8 cellular contexts compared by ENCODE assay signal in the genomic region with DNA sequence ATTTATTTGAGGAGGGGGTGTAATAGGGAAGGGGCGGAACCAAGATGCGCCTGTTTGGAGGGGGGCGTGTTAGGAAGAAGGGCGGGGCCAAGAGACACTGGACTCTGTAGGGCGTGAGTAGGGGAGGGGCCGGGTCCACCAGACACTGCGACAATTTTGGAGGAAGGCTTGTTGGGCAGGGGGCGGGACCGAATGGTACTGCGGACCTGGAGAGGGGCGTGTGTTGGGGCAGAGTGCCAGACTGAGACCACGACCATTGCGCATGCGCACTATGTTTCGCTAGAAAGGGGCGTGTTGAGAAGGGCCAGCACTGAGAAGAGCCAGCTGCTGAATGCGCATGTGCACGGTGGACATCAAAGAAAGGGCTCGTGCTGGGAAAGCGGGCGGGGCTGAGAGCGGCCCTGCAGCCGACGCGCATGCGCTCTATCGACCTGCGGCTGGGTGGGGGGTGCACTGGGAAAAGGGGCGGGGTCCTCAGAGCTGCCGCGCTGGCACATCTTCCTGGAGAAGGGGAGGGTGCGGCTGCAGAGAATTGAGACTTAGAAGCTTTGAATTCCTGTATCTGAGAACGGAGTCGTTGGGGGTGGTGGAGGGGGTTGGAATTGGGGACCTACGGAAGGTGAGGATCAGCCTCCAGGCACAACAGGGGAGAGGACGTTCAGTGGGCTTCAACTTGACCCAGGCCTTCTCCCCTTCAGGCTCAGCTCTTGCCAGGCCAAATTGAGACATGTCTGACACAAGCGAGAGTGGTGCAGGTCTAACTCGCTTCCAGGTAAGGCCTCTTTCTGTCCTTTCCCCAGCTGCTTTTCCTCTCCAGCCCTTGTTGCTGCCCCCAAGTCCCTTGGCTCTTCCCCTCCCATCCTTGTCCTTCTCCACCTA. TPM values are rescaled to one million over a fixed set of nuclear protein-coding genes. Genes with fewer than 3 reads are reported as not detected.
DNase-seq lines count a peak whose midpoint lies in the region; ATAC-seq, FAIRE-seq and TF ChIP-seq lines count a peak whose summit lies in the region.

No MANE protein-coding gene starts in this region.

- peak overlapping the region; percentile 77 to 99 (median 94) for H3K27ac Mint-ChIP-seq in CD8-positive, alpha-beta memory T cell
- H3K27ac Mint-ChIP-seq in activated CD8-positive, alpha-beta memory T cell treated with anti-CD3 and anti-CD28 coated beads, Interleukin-2, amount 10 ng/mL, durations not matched to agents 7 days and 5 days, result peak overlapping the region; percentile 95
- H3K27ac Mint-ChIP-seq in memory B cell, result peak overlapping the region; percentile 89

- peak overlapping the region; percentile 50 to 92 (median 76) for H3K9ac ChIP-seq in H1 (replicated peaks in 1 of 4; ENCODE audit: extremely low read depth in 1 of 4, low read depth in 3 of 4, low read length in 3 of 4)

- peaks cover 2% of the 10 kb centered on the region; the same call in 1 of the 2 replicates for H3K23me2 ChIP-seq in H1 (ENCODE audit: low read depth, low read length)

- H3K9me3 ChIP-seq in CD8-positive, alpha-beta memory T cell (ENCODE audit: low read length), result no peaks in the 10 kb centered on the region
- no peaks in the 10 kb centered on the region for H3K9me3 ChIP-seq in H1 (ENCODE audit: insufficient read depth in 2 of 2, low read depth in 1 of 2, low read length in 1 of 2)

- H2BK15ac ChIP-seq in H1 (ENCODE audit: low read length), result no peak overlapping the region

- peak overlapping the region; percentile 92 for H2BK5ac ChIP-seq in H1 (ENCODE audit: low read depth, low read length)

- ATAC-seq in GM21367 (IDR thresholded peaks at IDR 0.05; ENCODE audit: unreplicated experiment) (peak; percentile 86), memory B cell (ENCODE audit: low read depth) (peak; percentile 84)
- peak; percentile 91 for ATAC-seq in activated CD8-positive, alpha-beta memory T cell treated with anti-CD3 and anti-CD28 coated beads, Interleukin-2, amount 10 ng/mL, durations not matched to agents 7 days and 5 days

- WGBS in H1 (ENCODE audit: extremely low coverage in 1 of 2, insufficient coverage in 1 of 2, insufficient read length in 1 of 2, insufficient replicate concordance in 2 of 2, low coverage in 1 of 2, low lambda C conversion rate in 2 of 2, missing lambda C conversion rate in 1 of 2), 2 experiments, result 6% methylated on average over 13 of the region's 38 CpGs; no CpG with 5 or more reads in 1 of the 2 experiments

- peak overlapping the region; percentile 86; the same call in 1 of the 2 replicates for H4K8ac ChIP-seq in H1 (ENCODE audit: extremely low read depth, insufficient read depth, low read length)

- no peak overlapping the region for H3K56ac ChIP-seq in H1 (replicated peaks; ENCODE audit: insufficient read length, low read depth, low read length)

- H4K5ac ChIP-seq in H1 (ENCODE audit: insufficient read length, low read depth, low read length), result peak overlapping the region; percentile 30

- peaks cover 0 to 6% of the 10 kb centered on the region in 2 experiments for H4K20me1 ChIP-seq in H1 (replicated peaks in 1 of 2; ENCODE audit: control insufficient read depth in 1 of 2, insufficient read depth in 2 of 2, low read length in 2 of 2)

- TF ChIP-seq POLR2A in H1 (IDR thresholded peaks at IDR 0.05; ENCODE audit: control extremely low read depth in 1 of 2, low read depth in 2 of 2, low read length in 2 of 2), result peak in 1 of 2 experiments; percentile 58; a peak in 1 of 3 replicates

- H3K27me3 Mint-ChIP-seq in CD8-positive, alpha-beta memory T cell, result peaks cover 0 to 8% of the 10 kb centered on the region in 2 donors
- H3K27me3 Mint-ChIP-seq in activated CD8-positive, alpha-beta memory T cell treated with anti-CD3 and anti-CD28 coated beads, Interleukin-2, amount 10 ng/mL, durations not matched to agents 7 days and 5 days, result peaks cover 5% of the 10 kb centered on the region
- H3K27me3 Mint-ChIP-seq in memory B cell, result no peaks in the 10 kb centered on the region

- POLR2A ChIA-PET in CD8-positive, alpha-beta memory T cell (lab: Charles Lee), result interaction anchor here (0.6 to 1.3 kb wide), 5 partner anchors 169 to 909 kb away, joined by 3 to 10 read pairs (median 3); partner anchors contain the start of gene PHF8
- POLR2A ChIA-PET in H1 (lab: Charles Lee; ENCODE audit: partially characterized antibody), result interaction anchor here (0.7 to 2.3 kb wide), 4 partner anchors 9 to 200 kb away, joined by 3 to 11 read pairs (median 6); no protein-coding TSS in a partner anchor

- no peak overlapping the region for H2AK5ac ChIP-seq in H1 (ENCODE audit: low read depth, low read length)

- no peak for TF ChIP-seq CTCF in H1 (IDR thresholded peaks at IDR 0.05; ENCODE audit: control extremely low read depth in 1 of 3, insufficient read depth in 1 of 3, low read depth in 1 of 3, low read length in 3 of 3)

- DNase-seq in CD8-positive, alpha-beta memory T cell, result peak; percentile 78 to 95 (median 87)
- DNase-seq in HT1080 (ENCODE audit: low read depth) (peak; percentile 89), NOMO-1 (lab: John Stamatoyannopoulos, UW; ENCODE audit: unreplicated experiment in 2 of 2) (peak; percentile 75 to 83), H1 (ENCODE audit: low read depth in 1 of 2, low spot score in 2 of 2) (peak; percentile 90 to 91), memory B cell (ENCODE audit: low spot score in 2 of 2) (peak; percentile 65 to 83)
- peak; percentile 96 for DNase-seq in activated CD8-positive, alpha-beta memory T cell treated with anti-CD3 and anti-CD28 coated beads, Interleukin-2, amount 10 ng/mL, durations not matched to agents 7 days and 5 days
- peak; percentile 77 for DNase-seq in stimulated activated CD8-positive, alpha-beta memory T cell treated with anti-CD3 and anti-CD28 coated beads, Interleukin-12 subunit alpha, Interleukin-12 subunit beta, amount 100 ng/mL, for 1 hour (ENCODE audit: low read depth)

- no peak overlapping the region for H3K4ac ChIP-seq in H1 (replicated peaks; ENCODE audit: insufficient read length, low read depth, low read length)

- H2BK20ac ChIP-seq in H1 (ENCODE audit: low read length), result no peak overlapping the region

- FAIRE-seq in H1 (lab: Jason Lieb, UNC), result peak; percentile 93

- no peak for TF ChIP-seq RAD21 in H1 (IDR thresholded peaks at IDR 0.05 in 1 of 2, conservative IDR thresholded peaks at IDR 0.05 in 1 of 2; ENCODE audit: low read depth in 2 of 2, low read length in 2 of 2)

- H2BK12ac ChIP-seq in H1 (ENCODE audit: low read depth, low read length), result no peak overlapping the region

- H3K27ac ChIP-seq in CD8-positive, alpha-beta memory T cell (ENCODE audit: low read depth, low read length), result peak overlapping the region; percentile 82
- H3K27ac ChIP-seq in H1 (ENCODE audit: low read depth, low read length), result peak overlapping the region; percentile 81

- peak overlapping the region; percentile 86 for H3K4me3 ChIP-seq in CD8-positive, alpha-beta memory T cell (ENCODE audit: low read length)
- H3K4me3 ChIP-seq in H1 (ENCODE audit: extremely low read depth in 1 of 4, insufficient read depth in 2 of 4, low read depth in 3 of 4, low read length in 4 of 4), result peak overlapping the region; percentile 53 to 95 (median 75)

- peaks cover 0 to 51% (median 7%) of the 10 kb centered on the region in 3 donors for H3K36me3 Mint-ChIP-seq in CD8-positive, alpha-beta memory T cell
- peaks cover 13% of the 10 kb centered on the region for H3K36me3 Mint-ChIP-seq in activated CD8-positive, alpha-beta memory T cell treated with anti-CD3 and anti-CD28 coated beads, Interleukin-2, amount 10 ng/mL, durations not matched to agents 7 days and 5 days
- H3K36me3 Mint-ChIP-seq in memory B cell, result peaks cover 9% of the 10 kb centered on the region

- H3K4me1 ChIP-seq in CD8-positive, alpha-beta memory T cell (ENCODE audit: insufficient read depth, low read length), result peaks cover 7% of the 10 kb centered on the region
- H3K4me1 ChIP-seq in H1 (replicated peaks in 1 of 4; ENCODE audit: control insufficient read depth in 3 of 4, insufficient read depth in 4 of 4, low read length in 3 of 4), result peaks cover 0 to 9% (median 1%) of the 10 kb centered on the region in 4 experiments; a peak in 5 of 7 replicates

- no peak overlapping the region for H3K23ac ChIP-seq in H1 (ENCODE audit: insufficient read length)

- H3K36me3 ChIP-seq in CD8-positive, alpha-beta memory T cell (ENCODE audit: insufficient read depth, low read length), result peaks cover 32% of the 10 kb centered on the region
- H3K36me3 ChIP-seq in H1 (ENCODE audit: control insufficient read depth in 2 of 4, insufficient read depth in 4 of 4, low read length in 3 of 4), result peaks cover 11 to 39% (median 26%) of the 10 kb centered on the region in 4 experiments

- CTCF ChIA-PET in CD8-positive, alpha-beta memory T cell (lab: Charles Lee), result interaction anchor here (1.3 kb wide), 1 partner anchor 248 kb away, joined by 3 read pairs; no protein-coding TSS in a partner anchor
- CTCF ChIA-PET in activated CD8-positive, alpha-beta memory T cell treated with anti-CD3 and anti-CD28 coated beads, Interleukin-2, amount 10 ng/mL, durations not matched to agents 7 days and 5 days (lab: Charles Lee), result interaction anchor here (1.2 kb wide), 1 partner anchor 169 kb away, joined by 5 read pairs; no protein-coding TSS in a partner anchor
- CTCF ChIA-PET in H1 (lab: Charles Lee; ENCODE audit: partially characterized antibody), result no interaction called here

- TF ChIP-seq EP300 in H1 (IDR thresholded peaks at IDR 0.05; ENCODE audit: borderline replicate concordance in 1 of 2, low read depth in 2 of 2, low read length in 2 of 2), result no peak

- H2BK120ac ChIP-seq in H1 (replicated peaks; ENCODE audit: low read depth, low read length), result no peak overlapping the region

- H2AFZ ChIP-seq in H1 (ENCODE audit: low read length), result no peak overlapping the region

- H4K91ac ChIP-seq in H1 (replicated peaks; ENCODE audit: insufficient read length, low read length), result no peak overlapping the region

- H3K4me1 Mint-ChIP-seq in CD8-positive, alpha-beta memory T cell, result peaks cover 9 to 24% (median 12%) of the 10 kb centered on the region in 3 donors
- H3K4me1 Mint-ChIP-seq in activated CD8-positive, alpha-beta memory T cell treated with anti-CD3 and anti-CD28 coated beads, Interleukin-2, amount 10 ng/mL, durations not matched to agents 7 days and 5 days, result peaks cover 17% of the 10 kb centered on the region
- peaks cover 21% of the 10 kb centered on the region for H3K4me1 Mint-ChIP-seq in memory B cell

- no peaks in the 10 kb centered on the region for H3K27me3 ChIP-seq in CD8-positive, alpha-beta memory T cell (ENCODE audit: insufficient read depth, low read length, poor library complexity, severe bottlenecking)
- H3K27me3 ChIP-seq in H1 (replicated peaks in 1 of 4; ENCODE audit: control insufficient read depth in 3 of 4, extremely low read depth in 1 of 4, insufficient read depth in 3 of 4, low read length in 3 of 4), result no peaks in the 10 kb centered on the region

- H3K9me3 Mint-ChIP-seq in CD8-positive, alpha-beta memory T cell, result no peaks in the 10 kb centered on the region
- no peaks in the 10 kb centered on the region for H3K9me3 Mint-ChIP-seq in activated CD8-positive, alpha-beta memory T cell treated with anti-CD3 and anti-CD28 coated beads, Interleukin-2, amount 10 ng/mL, durations not matched to agents 7 days and 5 days (ENCODE audit: low read depth)
- H3K9me3 Mint-ChIP-seq in memory B cell, result no peaks in the 10 kb centered on the region

- H3K14ac ChIP-seq in H1 (ENCODE audit: insufficient read length), result no peak overlapping the region

- no peak overlapping the region; the same call in 1 of the 2 replicates for H3K18ac ChIP-seq in H1 (ENCODE audit: extremely low read depth, low read length)

- peak overlapping the region; percentile 93 to 96 for H3K4me2 ChIP-seq in H1 (ENCODE audit: insufficient read depth in 1 of 2, low read depth in 2 of 2, low read length in 2 of 2)

- peaks cover 0 to 12% of the 10 kb centered on the region in 2 experiments; a peak in 2 of 4 replicates for H3K79me2 ChIP-seq in H1 (ENCODE audit: control insufficient read depth in 1 of 2, insufficient read depth in 2 of 2, low read length in 2 of 2)

- peak overlapping the region; percentile 88 to 99 (median 98) for H3K4me3 Mint-ChIP-seq in CD8-positive, alpha-beta memory T cell
- H3K4me3 Mint-ChIP-seq in activated CD8-positive, alpha-beta memory T cell treated with anti-CD3 and anti-CD28 coated beads, Interleukin-2, amount 10 ng/mL, durations not matched to agents 7 days and 5 days, result peak overlapping the region; percentile 86
- H3K4me3 Mint-ChIP-seq in memory B cell, result peak overlapping the region; percentile 89

- no peaks in the 10 kb centered on the region for H3K79me1 ChIP-seq in H1 (ENCODE audit: low read depth, low read length)

RNA-seq across cellular contexts. Expression of gene MAGED2, which starts 1.3 kb away (rescaled TPM):
- total RNA-seq in CD8-positive, alpha-beta memory T cell, result 10 to 100 TPM; 43.0 to 45.6 TPM
- polyA plus RNA-seq in CD8-positive, alpha-beta memory T cell, result 124 TPM
- 47.5 and 52.9 TPM in 2 replicates for total RNA-seq in HT1080 (2014; rRNA removed; shearing (Covaris generic))
- 56.6 and 59.8 TPM in 2 replicates for polyA plus RNA-seq in HT1080 (2015; cell fraction: cytosol; rRNA removed)
- 214 and 215 TPM in 2 replicates for polyA plus RNA-seq in HT1080 (2015; cell fraction: nucleus; rRNA removed)
- total RNA-seq in activated CD8-positive, alpha-beta memory T cell treated with anti-CD3 and anti-CD28 coated beads, Interleukin-2, amount 10 ng/mL, durations not matched to agents 7 days and 5 days, result 10 to 100 TPM; 46.5 to 52.9 TPM
- total RNA-seq in H1 (2021; fragmentation: NEBNext Ultra II Directional; extraction: Animal tissue kit (Norgen Biotek cat#: 25700)), result 120 and 125 TPM in 2 replicates
- 83.3 and 97.4 TPM in 2 replicates for polyA plus RNA-seq in H1 (2011; rRNA removed)
- 117 TPM for polyA plus RNA-seq in H1 (2011; cell fraction: cytosol; rRNA removed)
- polyA plus RNA-seq in H1 (2011; cell fraction: nucleus; rRNA removed), result 140 TPM
- polyA plus RNA-seq in H1 (2012, experiment 1 of 2), result 119 to 129 TPM (median 124 TPM) in 4 replicates
- 105 TPM for polyA plus RNA-seq in H1 (2012, experiment 2 of 2)
- polyA plus RNA-seq in H1 (2013, experiment 1 of 2), result 102 TPM
- polyA plus RNA-seq in H1 (2013, experiment 2 of 2), result 102 TPM
- 57.4 and 74.9 TPM in 2 replicates for polyA minus RNA-seq in H1 (2011; rRNA and poly(A)+ RNA removed)
- polyA minus RNA-seq in H1 (2011; cell fraction: cytosol; rRNA and poly(A)+ RNA removed), result 35.9 TPM
- polyA minus RNA-seq in H1 (2011; cell fraction: nucleus; rRNA and poly(A)+ RNA removed), result 34.2 TPM

RNA-seq across cellular contexts. Expression of gene ITIH6, which starts 10.8 kb away (rescaled TPM):
- not detected for total RNA-seq in CD8-positive, alpha-beta memory T cell
- polyA plus RNA-seq in CD8-positive, alpha-beta memory T cell, result not detected
- total RNA-seq in HT1080 (2014; rRNA removed; shearing (Covaris generic)), result not detected in 2 replicates
- not detected in 2 replicates for polyA plus RNA-seq in HT1080 (2015; cell fraction: cytosol; rRNA removed)
- not detected in 2 replicates for polyA plus RNA-seq in HT1080 (2015; cell fraction: nucleus; rRNA removed)
- not detected for total RNA-seq in activated CD8-positive, alpha-beta memory T cell treated with anti-CD3 and anti-CD28 coated beads, Interleukin-2, amount 10 ng/mL, durations not matched to agents 7 days and 5 days
- total RNA-seq in H1 (2021; fragmentation: NEBNext Ultra II Directional; extraction: Animal tissue kit (Norgen Biotek cat#: 25700)), result not detected in 2 replicates
- 0.02 TPM in 1 of 2 replicates, not detected in the other for polyA plus RNA-seq in H1 (2011; rRNA removed)
- not detected for polyA plus RNA-seq in H1 (2011; cell fraction: cytosol; rRNA removed)
- polyA plus RNA-seq in H1 (2011; cell fraction: nucleus; rRNA removed), result 0.06 TPM
- polyA plus RNA-seq in H1 (2012, experiment 1 of 2), result not detected in 4 replicates
- polyA plus RNA-seq in H1 (2012, experiment 2 of 2), result not detected
- not detected for polyA plus RNA-seq in H1 (2013, experiment 1 of 2)
- polyA plus RNA-seq in H1 (2013, experiment 2 of 2), result not detected
- polyA minus RNA-seq in H1 (2011; rRNA and poly(A)+ RNA removed), result 0.03 and 0.07 TPM in 2 replicates
- polyA minus RNA-seq in H1 (2011; cell fraction: cytosol; rRNA and poly(A)+ RNA removed), result not detected
- polyA minus RNA-seq in H1 (2011; cell fraction: nucleus; rRNA and poly(A)+ RNA removed), result not detected

Comparison
In these comparisons a context has a peak if more than half of its experiments do, and no peak if none do; other contexts are left out.
1. Peak in every context shown above with its lines: DNase-seq, ATAC-seq, H3K4me3 ChIP-seq and H3K27ac ChIP-seq.